8 cellular contexts compared by ENCODE assay signal in genomic region chr1:11099310-11100148, GRCh38. TPM values are rescaled to one million over a fixed set of nuclear protein-coding genes. Genes with fewer than 3 reads are reported as not detected.
A peak's percentile ranks its signal among the peaks of the same experiment; 100 is the strongest.
DNase-seq lines count a peak whose midpoint lies in the region; ATAC-seq and TF ChIP-seq lines count a peak whose summit lies in the region.

EXOSC10 (minus strand) TSS chr1:11099869; CDS start chr1:11099831, 38 bp downstream.

- H3K9me3 ChIP-seq in BE2C: no peaks in the 10 kb centered on the region

- ATAC-seq in GM19324 (IDR thresholded peaks at IDR 0.05; ENCODE audit: low FRiP score, unreplicated experiment) (peak; percentile 91), HG03520 (IDR thresholded peaks at IDR 0.05; ENCODE audit: unreplicated experiment) (peak; percentile 95), left lobe of liver (peak; percentile 97)

- no peaks in the 10 kb centered on the region for H3K27me3 ChIP-seq in BE2C

- H3K36me3 ChIP-seq in BE2C: peaks cover 8% of the 10 kb centered on the region

- no peaks in the 10 kb centered on the region for H3K4me1 ChIP-seq in BE2C

- peak within 1 kb of the TSS; percentile 80 for H3K4me3 ChIP-seq in BE2C (ENCODE audit: low read depth, low read length)

- DNase-seq in BE2C (peak; percentile 86), NCI-H69 (lab: John Stamatoyannopoulos, UW) (peak; percentile 90), dedifferentiated amniotic fluid mesenchymal stem cell (ENCODE audit: extremely low spot score) (peak; percentile 81), left lobe of liver (ENCODE audit: low spot score) (peak; percentile 95)
- DNase-seq in activated CD4-positive, alpha-beta T cell treated with anti-CD3 and anti-CD28 coated beads, Interleukin-2, amount 50 U/mL, for 24 hours (ENCODE audit: low read depth in 1 of 2, low spot score in 1 of 2): peak; percentile 92 to 93
- peak; percentile 95 to 97 for DNase-seq in stimulated activated CD4-positive, alpha-beta T cell treated with anti-CD3 and anti-CD28 coated beads, Interleukin-2, amount 100 ng/mL, for 24 hours

- no peak for TF ChIP-seq CTCF in BE2C (IDR thresholded peaks at IDR 0.05; ENCODE audit: low read depth, low read length)

RNA-seq across cellular contexts. Expression of gene EXOSC10, which starts in this region (rescaled TPM):
- 39.4 TPM for polyA plus RNA-seq in BE2C (2012; ENCODE audit: insufficient read depth, insufficient read length, low read depth)
- 17.2 TPM for total RNA-seq in left lobe of liver

Comparison
In these comparisons a context has a peak if more than half of its experiments do, and no peak if none do; other contexts are left out.
1. Peak in every context shown above with its lines: DNase-seq, ATAC-seq and H3K4me3 ChIP-seq.